Comparison of ENCODE assay signal across 9 cellular contexts in the genomic region with DNA sequence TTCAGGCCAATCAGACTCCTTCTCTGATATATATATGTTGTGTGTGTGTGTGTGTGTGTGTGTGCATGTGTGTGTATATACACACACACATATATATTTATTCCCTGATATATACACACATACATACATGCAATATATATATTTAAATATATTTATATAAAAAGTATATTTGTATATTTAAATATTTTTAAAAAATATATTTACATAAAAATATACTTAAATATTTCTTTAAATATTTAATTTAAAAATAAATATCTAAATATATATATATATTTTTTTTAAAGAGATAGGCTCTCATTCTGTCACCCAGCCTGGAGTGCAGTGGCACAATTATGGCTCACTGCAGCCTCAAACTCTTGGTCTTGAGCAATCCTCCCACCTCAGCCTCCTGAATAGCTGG.
"Had no signal": no experiment of that assay in that cellular context is flagged by ENCODE, and none has a peak within 500 bp of the region (broad histone marks: within the 10 kb centered on the region; RNA-seq: fewer than 3 reads in every experiment).

No MANE protein-coding gene starts in this region.

- H3K4me1 ChIP-seq: HAP-1 had no signal

- ATAC-seq: HCT116, HepG2 had no signal

- H3K27ac Mint-ChIP-seq: HFFc6, IgD-negative memory B cell had no signal

- FAIRE-seq: HepG2 had no signal

- H3K9ac ChIP-seq: GM23248 had no signal

- H3K9me3 Mint-ChIP-seq: HFFc6 had no signal

- H3K27ac ChIP-seq: GM23248, HL-60 had no signal

- H3K36me3 ChIP-seq: HAP-1 had no signal

- H3K9me3 ChIP-seq: HAP-1 had no signal

- H3K4me3 ChIP-seq: GM23248, HAP-1 had no signal

- H3K4me3 Mint-ChIP-seq: HFFc6, IgD-negative memory B cell had no signal

- DNase-seq: GM23248, GOT3, H7, HFFc6 had no signal
